1 cellular context compared by ENCODE assay signal in the genomic region with DNA sequence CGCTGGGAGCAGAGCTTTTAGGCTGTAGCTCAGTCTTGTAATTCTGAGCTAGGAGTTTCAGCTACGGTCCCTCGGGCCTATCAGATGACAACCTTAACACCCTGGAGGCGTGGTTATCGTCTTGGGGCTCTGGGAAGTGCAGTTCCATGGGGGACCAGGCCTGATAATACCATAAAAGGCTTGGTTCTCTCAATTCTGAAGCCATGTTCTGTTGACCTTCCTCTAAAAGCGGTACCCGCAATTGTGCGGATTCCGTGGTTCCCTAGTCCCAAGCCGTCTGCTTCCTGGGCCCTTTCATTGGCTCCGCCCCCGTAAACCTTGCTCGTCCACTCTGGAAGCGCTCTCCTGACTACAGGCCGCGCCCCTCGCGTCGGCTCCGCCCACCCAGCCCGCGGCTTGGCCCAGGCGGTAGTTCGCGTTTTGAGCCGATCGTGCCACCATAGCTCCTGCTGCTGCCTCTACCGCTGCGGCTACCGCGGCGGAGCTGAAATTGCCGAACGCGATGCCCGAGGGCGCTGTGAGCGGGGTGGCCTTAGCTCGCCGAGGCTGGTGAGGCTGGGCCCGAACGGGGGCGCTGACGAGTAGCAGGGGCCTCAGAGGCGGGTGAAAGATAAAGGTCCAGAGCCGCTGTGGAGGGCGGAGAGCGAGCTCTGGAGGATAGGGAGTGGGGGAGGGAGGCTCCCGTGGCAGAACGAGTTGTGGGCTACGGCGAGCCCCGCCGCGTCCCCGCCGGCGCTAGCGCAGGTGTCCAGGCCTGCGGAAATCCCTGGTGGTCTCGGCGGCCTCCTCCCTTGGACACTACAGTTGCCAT.
TF ChIP-seq lines count a peak whose summit lies in the region.

A gene with protein sequence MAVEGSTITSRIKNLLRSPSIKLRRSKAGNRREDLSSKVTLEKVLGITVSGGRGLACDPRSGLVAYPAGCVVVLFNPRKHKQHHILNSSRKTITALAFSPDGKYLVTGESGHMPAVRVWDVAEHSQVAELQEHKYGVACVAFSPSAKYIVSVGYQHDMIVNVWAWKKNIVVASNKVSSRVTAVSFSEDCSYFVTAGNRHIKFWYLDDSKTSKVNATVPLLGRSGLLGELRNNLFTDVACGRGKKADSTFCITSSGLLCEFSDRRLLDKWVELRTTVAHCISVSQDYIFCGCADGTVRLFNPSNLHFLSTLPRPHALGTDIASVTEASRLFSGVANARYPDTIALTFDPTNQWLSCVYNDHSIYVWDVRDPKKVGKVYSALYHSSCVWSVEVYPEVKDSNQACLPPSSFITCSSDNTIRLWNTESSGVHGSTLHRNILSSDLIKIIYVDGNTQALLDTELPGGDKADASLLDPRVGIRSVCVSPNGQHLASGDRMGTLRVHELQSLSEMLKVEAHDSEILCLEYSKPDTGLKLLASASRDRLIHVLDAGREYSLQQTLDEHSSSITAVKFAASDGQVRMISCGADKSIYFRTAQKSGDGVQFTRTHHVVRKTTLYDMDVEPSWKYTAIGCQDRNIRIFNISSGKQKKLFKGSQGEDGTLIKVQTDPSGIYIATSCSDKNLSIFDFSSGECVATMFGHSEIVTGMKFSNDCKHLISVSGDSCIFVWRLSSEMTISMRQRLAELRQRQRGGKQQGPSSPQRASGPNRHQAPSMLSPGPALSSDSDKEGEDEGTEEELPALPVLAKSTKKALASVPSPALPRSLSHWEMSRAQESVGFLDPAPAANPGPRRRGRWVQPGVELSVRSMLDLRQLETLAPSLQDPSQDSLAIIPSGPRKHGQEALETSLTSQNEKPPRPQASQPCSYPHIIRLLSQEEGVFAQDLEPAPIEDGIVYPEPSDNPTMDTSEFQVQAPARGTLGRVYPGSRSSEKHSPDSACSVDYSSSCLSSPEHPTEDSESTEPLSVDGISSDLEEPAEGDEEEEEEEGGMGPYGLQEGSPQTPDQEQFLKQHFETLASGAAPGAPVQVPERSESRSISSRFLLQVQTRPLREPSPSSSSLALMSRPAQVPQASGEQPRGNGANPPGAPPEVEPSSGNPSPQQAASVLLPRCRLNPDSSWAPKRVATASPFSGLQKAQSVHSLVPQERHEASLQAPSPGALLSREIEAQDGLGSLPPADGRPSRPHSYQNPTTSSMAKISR (N-terminal part only) (plus strand): TSS at position 423 of the 811 bp plus-strand sequence. CDS start 792 bp downstream, outside the sequence.

TF ChIP-seq in HepG2, 621 proteins besides CTCF, POLR2A, EP300 and RAD21 (continued from another document and continues in another):
- TF ChIP-seq, protein P1, sequence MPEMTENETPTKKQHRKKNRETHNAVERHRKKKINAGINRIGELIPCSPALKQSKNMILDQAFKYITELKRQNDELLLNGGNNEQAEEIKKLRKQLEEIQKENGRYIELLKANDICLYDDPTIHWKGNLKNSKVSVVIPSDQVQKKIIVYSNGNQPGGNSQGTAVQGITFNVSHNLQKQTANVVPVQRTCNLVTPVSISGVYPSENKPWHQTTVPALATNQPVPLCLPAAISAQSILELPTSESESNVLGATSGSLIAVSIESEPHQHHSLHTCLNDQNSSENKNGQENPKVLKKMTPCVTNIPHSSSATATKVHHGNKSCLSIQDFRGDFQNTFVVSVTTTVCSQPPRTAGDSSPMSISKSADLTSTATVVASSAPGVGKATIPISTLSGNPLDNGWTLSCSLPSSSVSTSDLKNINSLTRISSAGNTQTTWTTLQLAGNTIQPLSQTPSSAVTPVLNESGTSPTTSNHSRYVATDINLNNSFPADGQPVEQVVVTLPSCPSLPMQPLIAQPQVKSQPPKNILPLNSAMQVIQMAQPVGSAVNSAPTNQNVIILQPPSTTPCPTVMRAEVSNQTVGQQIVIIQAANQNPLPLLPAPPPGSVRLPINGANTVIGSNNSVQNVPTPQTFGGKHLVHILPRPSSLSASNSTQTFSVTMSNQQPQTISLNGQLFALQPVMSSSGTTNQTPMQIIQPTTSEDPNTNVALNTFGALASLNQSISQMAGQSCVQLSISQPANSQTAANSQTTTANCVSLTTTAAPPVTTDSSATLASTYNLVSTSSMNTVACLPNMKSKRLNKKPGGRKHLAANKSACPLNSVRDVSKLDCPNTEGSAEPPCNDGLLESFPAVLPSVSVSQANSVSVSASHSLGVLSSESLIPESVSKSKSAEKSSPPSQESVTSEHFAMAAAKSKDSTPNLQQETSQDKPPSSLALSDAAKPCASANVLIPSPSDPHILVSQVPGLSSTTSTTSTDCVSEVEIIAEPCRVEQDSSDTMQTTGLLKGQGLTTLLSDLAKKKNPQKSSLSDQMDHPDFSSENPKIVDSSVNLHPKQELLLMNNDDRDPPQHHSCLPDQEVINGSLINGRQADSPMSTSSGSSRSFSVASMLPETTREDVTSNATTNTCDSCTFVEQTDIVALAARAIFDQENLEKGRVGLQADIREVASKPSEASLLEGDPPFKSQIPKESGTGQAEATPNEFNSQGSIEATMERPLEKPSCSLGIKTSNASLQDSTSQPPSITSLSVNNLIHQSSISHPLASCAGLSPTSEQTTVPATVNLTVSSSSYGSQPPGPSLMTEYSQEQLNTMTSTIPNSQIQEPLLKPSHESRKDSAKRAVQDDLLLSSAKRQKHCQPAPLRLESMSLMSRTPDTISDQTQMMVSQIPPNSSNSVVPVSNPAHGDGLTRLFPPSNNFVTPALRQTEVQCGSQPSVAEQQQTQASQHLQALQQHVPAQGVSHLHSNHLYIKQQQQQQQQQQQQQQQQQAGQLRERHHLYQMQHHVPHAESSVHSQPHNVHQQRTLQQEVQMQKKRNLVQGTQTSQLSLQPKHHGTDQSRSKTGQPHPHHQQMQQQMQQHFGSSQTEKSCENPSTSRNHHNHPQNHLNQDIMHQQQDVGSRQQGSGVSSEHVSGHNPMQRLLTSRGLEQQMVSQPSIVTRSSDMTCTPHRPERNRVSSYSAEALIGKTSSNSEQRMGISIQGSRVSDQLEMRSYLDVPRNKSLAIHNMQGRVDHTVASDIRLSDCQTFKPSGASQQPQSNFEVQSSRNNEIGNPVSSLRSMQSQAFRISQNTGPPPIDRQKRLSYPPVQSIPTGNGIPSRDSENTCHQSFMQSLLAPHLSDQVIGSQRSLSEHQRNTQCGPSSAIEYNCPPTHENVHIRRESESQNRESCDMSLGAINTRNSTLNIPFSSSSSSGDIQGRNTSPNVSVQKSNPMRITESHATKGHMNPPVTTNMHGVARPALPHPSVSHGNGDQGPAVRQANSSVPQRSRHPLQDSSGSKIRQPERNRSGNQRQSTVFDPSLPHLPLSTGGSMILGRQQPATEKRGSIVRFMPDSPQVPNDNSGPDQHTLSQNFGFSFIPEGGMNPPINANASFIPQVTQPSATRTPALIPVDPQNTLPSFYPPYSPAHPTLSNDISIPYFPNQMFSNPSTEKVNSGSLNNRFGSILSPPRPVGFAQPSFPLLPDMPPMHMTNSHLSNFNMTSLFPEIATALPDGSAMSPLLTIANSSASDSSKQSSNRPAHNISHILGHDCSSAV (CRISPR knock-in tag; IDR thresholded peaks at IDR 0.05; ENCODE audit: borderline replicate concordance), result no peak
- peak; percentile 77 for TF ChIP-seq DMAP1 (CRISPR knock-in tag; IDR thresholded peaks at IDR 0.05)
- TF ChIP-seq NCOR1 (IDR thresholded peaks at IDR 0.05; ENCODE audit: borderline replicate concordance, low read length), result no peak
- TF ChIP-seq, protein P2, sequence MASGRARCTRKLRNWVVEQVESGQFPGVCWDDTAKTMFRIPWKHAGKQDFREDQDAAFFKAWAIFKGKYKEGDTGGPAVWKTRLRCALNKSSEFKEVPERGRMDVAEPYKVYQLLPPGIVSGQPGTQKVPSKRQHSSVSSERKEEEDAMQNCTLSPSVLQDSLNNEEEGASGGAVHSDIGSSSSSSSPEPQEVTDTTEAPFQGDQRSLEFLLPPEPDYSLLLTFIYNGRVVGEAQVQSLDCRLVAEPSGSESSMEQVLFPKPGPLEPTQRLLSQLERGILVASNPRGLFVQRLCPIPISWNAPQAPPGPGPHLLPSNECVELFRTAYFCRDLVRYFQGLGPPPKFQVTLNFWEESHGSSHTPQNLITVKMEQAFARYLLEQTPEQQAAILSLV (CRISPR knock-in tag; IDR thresholded peaks at IDR 0.05; ENCODE audit: borderline replicate concordance), result peak; percentile 76
- TF ChIP-seq ZNF121 (CRISPR knock-in tag; IDR thresholded peaks at IDR 0.05), result no peak
- TF ChIP-seq, protein P3, sequence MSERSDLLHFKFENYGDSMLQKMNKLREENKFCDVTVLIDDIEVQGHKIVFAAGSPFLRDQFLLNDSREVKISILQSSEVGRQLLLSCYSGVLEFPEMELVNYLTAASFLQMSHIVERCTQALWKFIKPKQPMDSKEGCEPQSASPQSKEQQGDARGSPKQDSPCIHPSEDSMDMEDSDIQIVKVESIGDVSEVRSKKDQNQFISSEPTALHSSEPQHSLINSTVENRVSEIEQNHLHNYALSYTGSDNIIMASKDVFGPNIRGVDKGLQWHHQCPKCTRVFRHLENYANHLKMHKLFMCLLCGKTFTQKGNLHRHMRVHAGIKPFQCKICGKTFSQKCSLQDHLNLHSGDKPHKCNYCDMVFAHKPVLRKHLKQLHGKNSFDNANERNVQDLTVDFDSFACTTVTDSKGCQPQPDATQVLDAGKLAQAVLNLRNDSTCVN (CRISPR knock-in tag; IDR thresholded peaks at IDR 0.05; ENCODE audit: borderline replicate concordance), result peak; percentile 87
- peak; percentile 96 for TF ChIP-seq ZNF441 (CRISPR knock-in tag; IDR thresholded peaks at IDR 0.05; ENCODE audit: borderline replicate concordance)
- TF ChIP-seq ZFP62 (CRISPR knock-in tag; IDR thresholded peaks at IDR 0.05), result no peak
- TF ChIP-seq, protein P4, sequence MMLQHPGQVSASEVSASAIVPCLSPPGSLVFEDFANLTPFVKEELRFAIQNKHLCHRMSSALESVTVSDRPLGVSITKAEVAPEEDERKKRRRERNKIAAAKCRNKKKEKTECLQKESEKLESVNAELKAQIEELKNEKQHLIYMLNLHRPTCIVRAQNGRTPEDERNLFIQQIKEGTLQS (CRISPR knock-in tag; IDR thresholded peaks at IDR 0.05), result 0 out of 2 replicates have a peak, but pooled peaks have one; percentile 10
- no peak for TF ChIP-seq GPN1 (CRISPR knock-in tag; IDR thresholded peaks at IDR 0.05; ENCODE audit: borderline replicate concordance)
- no peak for TF ChIP-seq ZNF496 (CRISPR knock-in tag; IDR thresholded peaks at IDR 0.05; ENCODE audit: insufficient replicate concordance)
- peak; percentile 88; the same call in 1 of the 2 replicates for TF ChIP-seq ZNF782 (CRISPR knock-in tag; IDR thresholded peaks at IDR 0.05; ENCODE audit: borderline replicate concordance)
- TF ChIP-seq SALL1 (CRISPR knock-in tag; IDR thresholded peaks at IDR 0.05), result peak; percentile 95
- TF ChIP-seq, protein P5, sequence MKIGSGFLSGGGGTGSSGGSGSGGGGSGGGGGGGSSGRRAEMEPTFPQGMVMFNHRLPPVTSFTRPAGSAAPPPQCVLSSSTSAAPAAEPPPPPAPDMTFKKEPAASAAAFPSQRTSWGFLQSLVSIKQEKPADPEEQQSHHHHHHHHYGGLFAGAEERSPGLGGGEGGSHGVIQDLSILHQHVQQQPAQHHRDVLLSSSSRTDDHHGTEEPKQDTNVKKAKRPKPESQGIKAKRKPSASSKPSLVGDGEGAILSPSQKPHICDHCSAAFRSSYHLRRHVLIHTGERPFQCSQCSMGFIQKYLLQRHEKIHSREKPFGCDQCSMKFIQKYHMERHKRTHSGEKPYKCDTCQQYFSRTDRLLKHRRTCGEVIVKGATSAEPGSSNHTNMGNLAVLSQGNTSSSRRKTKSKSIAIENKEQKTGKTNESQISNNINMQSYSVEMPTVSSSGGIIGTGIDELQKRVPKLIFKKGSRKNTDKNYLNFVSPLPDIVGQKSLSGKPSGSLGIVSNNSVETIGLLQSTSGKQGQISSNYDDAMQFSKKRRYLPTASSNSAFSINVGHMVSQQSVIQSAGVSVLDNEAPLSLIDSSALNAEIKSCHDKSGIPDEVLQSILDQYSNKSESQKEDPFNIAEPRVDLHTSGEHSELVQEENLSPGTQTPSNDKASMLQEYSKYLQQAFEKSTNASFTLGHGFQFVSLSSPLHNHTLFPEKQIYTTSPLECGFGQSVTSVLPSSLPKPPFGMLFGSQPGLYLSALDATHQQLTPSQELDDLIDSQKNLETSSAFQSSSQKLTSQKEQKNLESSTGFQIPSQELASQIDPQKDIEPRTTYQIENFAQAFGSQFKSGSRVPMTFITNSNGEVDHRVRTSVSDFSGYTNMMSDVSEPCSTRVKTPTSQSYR (CRISPR knock-in tag; IDR thresholded peaks at IDR 0.05; ENCODE audit: borderline replicate concordance), result peak; percentile 91
- TF ChIP-seq ZNF44 (CRISPR knock-in tag; IDR thresholded peaks at IDR 0.05), result 0 out of 2 replicates have a peak, but pooled peaks have one; percentile 54
- TF ChIP-seq MBNL3 (CRISPR knock-in tag; conservative IDR thresholded peaks at IDR 0.05), result no peak
- TF ChIP-seq, protein P6, sequence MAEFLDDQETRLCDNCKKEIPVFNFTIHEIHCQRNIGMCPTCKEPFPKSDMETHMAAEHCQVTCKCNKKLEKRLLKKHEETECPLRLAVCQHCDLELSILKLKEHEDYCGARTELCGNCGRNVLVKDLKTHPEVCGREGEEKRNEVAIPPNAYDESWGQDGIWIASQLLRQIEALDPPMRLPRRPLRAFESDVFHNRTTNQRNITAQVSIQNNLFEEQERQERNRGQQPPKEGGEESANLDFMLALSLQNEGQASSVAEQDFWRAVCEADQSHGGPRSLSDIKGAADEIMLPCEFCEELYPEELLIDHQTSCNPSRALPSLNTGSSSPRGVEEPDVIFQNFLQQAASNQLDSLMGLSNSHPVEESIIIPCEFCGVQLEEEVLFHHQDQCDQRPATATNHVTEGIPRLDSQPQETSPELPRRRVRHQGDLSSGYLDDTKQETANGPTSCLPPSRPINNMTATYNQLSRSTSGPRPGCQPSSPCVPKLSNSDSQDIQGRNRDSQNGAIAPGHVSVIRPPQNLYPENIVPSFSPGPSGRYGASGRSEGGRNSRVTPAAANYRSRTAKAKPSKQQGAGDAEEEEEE (CRISPR knock-in tag; IDR thresholded peaks at IDR 0.05; ENCODE audit: borderline replicate concordance), result 0 out of 2 replicates have a peak, but pooled peaks have one; percentile 65
- peak; percentile 21; the same call in 1 of the 2 replicates for TF ChIP-seq KDM1A (CRISPR knock-in tag; IDR thresholded peaks at IDR 0.05)
- TF ChIP-seq ZNF558 (CRISPR knock-in tag; IDR thresholded peaks at IDR 0.05; ENCODE audit: borderline replicate concordance), result peak; percentile 61; the same call in 1 of the 2 replicates
- TF ChIP-seq NFYC (CRISPR knock-in tag; IDR thresholded peaks at IDR 0.05), result peak; percentile 62
- no peak for TF ChIP-seq NFKBIZ (CRISPR knock-in tag; IDR thresholded peaks at IDR 0.05)
- peak; percentile 87 for TF ChIP-seq ZNF598 (CRISPR knock-in tag; IDR thresholded peaks at IDR 0.05; ENCODE audit: borderline replicate concordance)
- TF ChIP-seq, protein P7, sequence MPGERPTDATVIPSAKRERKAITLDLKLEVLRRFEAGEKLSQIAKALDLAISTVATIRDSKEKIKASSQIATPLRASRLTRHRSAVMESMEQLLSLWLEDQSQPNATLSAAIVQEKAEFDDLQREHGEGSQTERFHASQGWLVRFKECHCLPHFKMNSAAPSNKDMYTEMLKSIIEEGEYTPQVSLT (CRISPR knock-in tag; IDR thresholded peaks at IDR 0.05; ENCODE audit: borderline replicate concordance, low read depth), result no peak; the same call in 1 of the 2 replicates
- peak; percentile 99 for TF ChIP-seq ZNF501 (CRISPR knock-in tag; IDR thresholded peaks at IDR 0.05)
- peak; percentile 68 for TF ChIP-seq POLR2G (IDR thresholded peaks at IDR 0.05; ENCODE audit: low read depth, low read length)
- no peak for TF ChIP-seq ATAD3A (CRISPR knock-in tag; IDR thresholded peaks at IDR 0.05)
- TF ChIP-seq, protein P8, sequence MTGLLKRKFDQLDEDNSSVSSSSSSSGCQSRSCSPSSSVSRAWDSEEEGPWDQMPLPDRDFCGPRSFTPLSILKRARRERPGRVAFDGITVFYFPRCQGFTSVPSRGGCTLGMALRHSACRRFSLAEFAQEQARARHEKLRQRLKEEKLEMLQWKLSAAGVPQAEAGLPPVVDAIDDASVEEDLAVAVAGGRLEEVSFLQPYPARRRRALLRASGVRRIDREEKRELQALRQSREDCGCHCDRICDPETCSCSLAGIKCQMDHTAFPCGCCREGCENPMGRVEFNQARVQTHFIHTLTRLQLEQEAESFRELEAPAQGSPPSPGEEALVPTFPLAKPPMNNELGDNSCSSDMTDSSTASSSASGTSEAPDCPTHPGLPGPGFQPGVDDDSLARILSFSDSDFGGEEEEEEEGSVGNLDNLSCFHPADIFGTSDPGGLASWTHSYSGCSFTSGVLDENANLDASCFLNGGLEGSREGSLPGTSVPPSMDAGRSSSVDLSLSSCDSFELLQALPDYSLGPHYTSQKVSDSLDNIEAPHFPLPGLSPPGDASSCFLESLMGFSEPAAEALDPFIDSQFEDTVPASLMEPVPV (CRISPR knock-in tag; IDR thresholded peaks at IDR 0.05), result peak; percentile 98
- TF ChIP-seq FOXK2 (IDR thresholded peaks at IDR 0.05), result no peak
